In the genomic region with DNA sequence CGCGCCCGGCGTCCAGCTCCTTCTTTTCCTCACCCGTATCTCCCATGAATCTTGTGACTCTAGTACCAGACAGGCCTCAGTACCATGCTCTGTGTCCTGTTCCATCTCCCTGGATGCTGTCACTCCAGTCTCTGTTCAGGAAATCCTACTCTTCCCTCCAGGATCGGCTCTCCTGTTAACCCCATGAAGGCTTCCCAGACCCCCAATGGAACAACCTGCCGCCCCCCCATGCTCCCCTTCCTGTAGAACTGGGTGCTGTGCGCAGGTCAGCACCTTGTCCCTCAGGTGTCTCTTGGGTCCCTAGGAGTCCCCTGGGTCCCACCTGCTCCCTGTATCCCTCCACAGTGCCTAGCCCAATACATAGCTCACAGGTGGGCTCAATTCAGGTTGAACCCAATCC, we compare ENCODE assay signal across 21 cellular contexts. TPM values are rescaled to one million over a fixed set of nuclear protein-coding genes. Genes with fewer than 3 reads are reported as not detected.
A peak's percentile ranks its signal among the peaks of the same experiment; 100 is the strongest.
DNase-seq lines count a peak whose midpoint lies in the region; FAIRE-seq and TF ChIP-seq lines count a peak whose summit lies in the region.
"Had no signal": no experiment of that assay in that cellular context is flagged by ENCODE, and none has a peak within 500 bp of the region (broad histone marks: within the 10 kb centered on the region; RNA-seq: fewer than 3 reads in every experiment).

No MANE protein-coding gene starts in this region.

- FAIRE-seq in H1 (lab: Jason Lieb, UNC), result no peak
- FAIRE-seq: A549, D721Med had no signal

- H3K27ac ChIP-seq in BLaER1 treated with 17β-estradiol and CSF1 and Interleukin-3, amounts not matched to agents 10 nM and 100 nM, result no peak overlapping the region
- no peak overlapping the region for H3K27ac ChIP-seq in H1 (ENCODE audit: low read depth, low read length)
- H3K27ac ChIP-seq: A549, KMS-11, SJSA1 had no signal

- no peak overlapping the region for H3K9ac ChIP-seq in BLaER1 treated with 17β-estradiol and CSF1 and Interleukin-3, amounts not matched to agents 10 nM and 100 nM
- H3K9ac ChIP-seq in Loucy (ENCODE audit: low read depth, low read length, poor library complexity, severe bottlenecking), result no peak overlapping the region
- no peak overlapping the region for H3K9ac ChIP-seq in H1 (replicated peaks in 1 of 4; ENCODE audit: extremely low read depth in 1 of 4, low read depth in 3 of 4, low read length in 3 of 4)
- H3K9ac ChIP-seq: KMS-11 had no signal

- H2BK120ac ChIP-seq in H1 (replicated peaks; ENCODE audit: low read depth, low read length), result peak overlapping the region; percentile 57

- 84% methylated on average over 4 of the region's 8 CpGs; no CpG with 5 or more reads in 1 of the 2 experiments for WGBS in H1 (ENCODE audit: extremely low coverage in 1 of 2, insufficient coverage in 1 of 2, insufficient read length in 1 of 2, insufficient replicate concordance in 2 of 2, low coverage in 1 of 2, low lambda C conversion rate in 2 of 2, missing lambda C conversion rate in 1 of 2), 2 experiments

- H3K23ac ChIP-seq in H1 (ENCODE audit: insufficient read length), result no peak overlapping the region

- no peaks in the 10 kb centered on the region for H3K36me3 ChIP-seq in BLaER1 treated with 17β-estradiol and CSF1 and Interleukin-3, amounts not matched to agents 10 nM and 100 nM
- no peaks in the 10 kb centered on the region for H3K36me3 ChIP-seq in Loucy (ENCODE audit: insufficient read depth, low read length)
- H3K36me3 ChIP-seq in H1 (ENCODE audit: control insufficient read depth in 2 of 4, insufficient read depth in 4 of 4, low read length in 3 of 4), result no peaks in the 10 kb centered on the region
- H3K36me3 ChIP-seq: SJSA1 had no signal

- H3K56ac ChIP-seq in H1 (replicated peaks; ENCODE audit: insufficient read length, low read depth, low read length), result no peak overlapping the region

- TF ChIP-seq RAD21 in H1 (IDR thresholded peaks at IDR 0.05 in 1 of 2, conservative IDR thresholded peaks at IDR 0.05 in 1 of 2; ENCODE audit: low read depth in 2 of 2, low read length in 2 of 2), result no peak

- POLR2A ChIA-PET in H1 (lab: Charles Lee; ENCODE audit: partially characterized antibody), result interaction anchor here (0.7 to 3.0 kb wide), 4 partner anchors 8 to 41 kb away, joined by 3 to 19 read pairs (median 3); partner anchors contain the start of gene MYCN

- peak overlapping the region; percentile 82; the same call in 1 of the 2 replicates for H2BK5ac ChIP-seq in H1 (ENCODE audit: low read depth, low read length)

- DNase-seq in H1 (ENCODE audit: low read depth in 1 of 2, low spot score in 2 of 2), result no peak
- no peak for DNase-seq in progenitor cell of endocrine pancreas (ENCODE audit: low spot score, unreplicated experiment)
- DNase-seq in H4 (ENCODE audit: low spot score), result no peak
- DNase-seq in foreskin fibroblast, result no peak
- no peak for DNase-seq in NCI-H187 (lab: John Stamatoyannopoulos, UW)
- DNase-seq: HCEC 1CT, NCI-H1092, NCI-H1417 treated with DMSO at 0.1 percent for 48 hours, NCI-H1694 treated with DMSO at 0.1 percent for 48 hours, NCI-H2081 treated with DMSO at 0.1 percent for 48 hours, NCI-H2171, NCI-H345, NCI-H774 had no signal

- H3K27ac Mint-ChIP-seq in progenitor cell of endocrine pancreas, result peak overlapping the region; percentile 47
- H3K27ac Mint-ChIP-seq: IgD-negative memory B cell had no signal

- no peak overlapping the region for H2BK15ac ChIP-seq in H1 (ENCODE audit: low read length)

- peaks cover 7% of the 10 kb centered on the region for H3K4me1 Mint-ChIP-seq in progenitor cell of endocrine pancreas (ENCODE audit: low read depth)
- H3K4me1 Mint-ChIP-seq: IgD-negative memory B cell had no signal

- H3K18ac ChIP-seq in H1 (ENCODE audit: extremely low read depth, low read length), result peak overlapping the region; percentile 38; the same call in 1 of the 2 replicates

- no peak overlapping the region for H2AFZ ChIP-seq in Loucy (ENCODE audit: low read length)
- H2AFZ ChIP-seq in H1 (ENCODE audit: low read length), result no peak overlapping the region

- H3K27me3 Mint-ChIP-seq in progenitor cell of endocrine pancreas, result no peaks in the 10 kb centered on the region
- H3K27me3 Mint-ChIP-seq: IgD-negative memory B cell had no signal

- no peak for TF ChIP-seq EP300 in H1 (IDR thresholded peaks at IDR 0.05; ENCODE audit: borderline replicate concordance in 1 of 2, low read depth in 2 of 2, low read length in 2 of 2)

- no peaks in the 10 kb centered on the region for H3K79me1 ChIP-seq in H1 (ENCODE audit: low read depth, low read length)

- H4K8ac ChIP-seq in H1 (ENCODE audit: extremely low read depth, insufficient read depth, low read length), result no peak overlapping the region

- H2AK5ac ChIP-seq in H1 (ENCODE audit: low read depth, low read length), result peak overlapping the region; percentile 47; the same call in 1 of the 2 replicates

- peak overlapping the region; percentile 72; the same call in 1 of the 2 replicates for H2BK12ac ChIP-seq in H1 (ENCODE audit: low read depth, low read length)

- H3K23me2 ChIP-seq in H1 (ENCODE audit: low read depth, low read length), result peaks cover 9% of the 10 kb centered on the region; the same call in 1 of the 2 replicates

- H3K9me3 ChIP-seq in BLaER1 treated with 17β-estradiol and CSF1 and Interleukin-3, amounts not matched to agents 10 nM and 100 nM (replicated peaks in 1 of 11), result no peaks in the 10 kb centered on the region; a peak in 1 of 22 replicates
- H3K9me3 ChIP-seq in Loucy (ENCODE audit: insufficient read depth, low read depth, low read length) (no peaks in the 10 kb centered on the region), H1 (ENCODE audit: insufficient read depth in 2 of 2, low read depth in 1 of 2, low read length in 1 of 2) (no peaks in the 10 kb centered on the region)
- H3K9me3 ChIP-seq: A549, SJSA1 had no signal

- peak overlapping the region in 7 of 11 experiments; percentile 61 to 85 (median 78); a peak in 14 of 22 replicates for H3K4me2 ChIP-seq in BLaER1 treated with 17β-estradiol and CSF1 and Interleukin-3, amounts not matched to agents 10 nM and 100 nM
- peak overlapping the region; percentile 60 for H3K4me2 ChIP-seq in Loucy (ENCODE audit: low read depth, low read length, poor library complexity, severe bottlenecking)
- H3K4me2 ChIP-seq in H1 (ENCODE audit: insufficient read depth in 1 of 2, low read depth in 2 of 2, low read length in 2 of 2), result no peak overlapping the region
- H3K4me2 ChIP-seq: A549, KMS-11 had no signal

- no peak overlapping the region for H4K5ac ChIP-seq in H1 (ENCODE audit: insufficient read length, low read depth, low read length)

- TF ChIP-seq CTCF in Loucy (conservative IDR thresholded peaks at IDR 0.05; ENCODE audit: low read length), result no peak
- TF ChIP-seq CTCF in H1 (IDR thresholded peaks at IDR 0.05; ENCODE audit: control extremely low read depth in 1 of 3, insufficient read depth in 1 of 3, low read depth in 1 of 3, low read length in 3 of 3), result no peak
- TF ChIP-seq CTCF in progenitor cell of endocrine pancreas (IDR thresholded peaks at IDR 0.05; ENCODE audit: unreplicated experiment), result no peak
- no peak for TF ChIP-seq CTCF in foreskin fibroblast (IDR thresholded peaks at IDR 0.05; ENCODE audit: low read depth, low read length)

- H4K20me1 ChIP-seq in BLaER1 treated with 17β-estradiol and CSF1 and Interleukin-3, amounts not matched to agents 10 nM and 100 nM, result no peaks in the 10 kb centered on the region
- H4K20me1 ChIP-seq in Loucy (ENCODE audit: insufficient read depth, low read length, poor library complexity, severe bottlenecking) (no peaks in the 10 kb centered on the region), H1 (replicated peaks in 1 of 2; ENCODE audit: control insufficient read depth in 1 of 2, insufficient read depth in 2 of 2, low read length in 2 of 2) (peaks cover 0 to 2% of the 10 kb centered on the region in 2 experiments)

- no peak overlapping the region for H3K14ac ChIP-seq in H1 (ENCODE audit: insufficient read length)

- no peaks in the 10 kb centered on the region for H3K9me2 ChIP-seq in Loucy (replicated peaks; ENCODE audit: low read depth, low read length)

- peak overlapping the region; percentile 27 for H3K4ac ChIP-seq in H1 (replicated peaks; ENCODE audit: insufficient read length, low read depth, low read length)

- H3K4me3 ChIP-seq in BLaER1 treated with 17β-estradiol and CSF1 and Interleukin-3, amounts not matched to agents 10 nM and 100 nM, result no peak overlapping the region
- peak overlapping the region; percentile 52 for H3K4me3 ChIP-seq in Loucy (ENCODE audit: low read length, poor library complexity, severe bottlenecking)
- no peak overlapping the region for H3K4me3 ChIP-seq in H1 (ENCODE audit: extremely low read depth in 1 of 4, insufficient read depth in 2 of 4, low read depth in 3 of 4, low read length in 4 of 4)
- no peak overlapping the region for H3K4me3 ChIP-seq in foreskin fibroblast (ENCODE audit: low read depth in 1 of 2, low read length in 2 of 2)
- H3K4me3 ChIP-seq: A549, SJSA1 had no signal

- no peaks in the 10 kb centered on the region for H3F3A ChIP-seq in Loucy (ENCODE audit: low read depth)

- no peak for TF ChIP-seq POLR2A in H1 (IDR thresholded peaks at IDR 0.05; ENCODE audit: control extremely low read depth in 1 of 2, low read depth in 2 of 2, low read length in 2 of 2)

- no peak overlapping the region for H3K4me3 Mint-ChIP-seq in progenitor cell of endocrine pancreas (ENCODE audit: low read depth)
- H3K4me3 Mint-ChIP-seq: IgD-negative memory B cell had no signal

- CTCF ChIA-PET in H1 (lab: Charles Lee; ENCODE audit: partially characterized antibody), result interaction anchor here (0.6 to 3.1 kb wide), 12 partner anchors 13 to 184 kb away, joined by 3 to 11 read pairs (median 3); no protein-coding TSS in a partner anchor

- H3K79me2 ChIP-seq in Loucy (ENCODE audit: insufficient read depth, low read length), result no peaks in the 10 kb centered on the region
- no peaks in the 10 kb centered on the region for H3K79me2 ChIP-seq in H1 (ENCODE audit: control insufficient read depth in 1 of 2, insufficient read depth in 2 of 2, low read length in 2 of 2)

- H3K27me3 ChIP-seq in BLaER1 treated with 17β-estradiol and CSF1 and Interleukin-3, amounts not matched to agents 10 nM and 100 nM, result no peaks in the 10 kb centered on the region
- no peaks in the 10 kb centered on the region for H3K27me3 ChIP-seq in Loucy (ENCODE audit: insufficient read depth, low read length, poor library complexity, severe bottlenecking)
- peaks cover 0 to 1% (median 0%) of the 10 kb centered on the region in 4 experiments; a peak in 2 of 7 replicates for H3K27me3 ChIP-seq in H1 (replicated peaks in 1 of 4; ENCODE audit: control insufficient read depth in 3 of 4, extremely low read depth in 1 of 4, insufficient read depth in 3 of 4, low read length in 3 of 4)
- H3K27me3 ChIP-seq: SJSA1 had no signal

- peak overlapping the region; percentile 58 for H4K91ac ChIP-seq in H1 (replicated peaks; ENCODE audit: insufficient read length, low read length)

- H3K36me3 Mint-ChIP-seq in progenitor cell of endocrine pancreas (ENCODE audit: insufficient read depth), result no peaks in the 10 kb centered on the region
- H3K36me3 Mint-ChIP-seq: IgD-negative memory B cell had no signal

- peaks cover 10 to 37% (median 34%) of the 10 kb centered on the region in 10 experiments for H3K4me1 ChIP-seq in BLaER1 treated with 17β-estradiol and CSF1 and Interleukin-3, amounts not matched to agents 10 nM and 100 nM
- H3K4me1 ChIP-seq in Loucy (ENCODE audit: insufficient read depth, low read length, poor library complexity, severe bottlenecking), result peaks cover 27% of the 10 kb centered on the region
- peaks cover 3 to 17% (median 13%) of the 10 kb centered on the region in 4 experiments; a peak in 5 of 7 replicates for H3K4me1 ChIP-seq in H1 (replicated peaks in 1 of 4; ENCODE audit: control insufficient read depth in 3 of 4, insufficient read depth in 4 of 4, low read length in 3 of 4)
- H3K4me1 ChIP-seq: A549, SJSA1 had no signal

- H2BK20ac ChIP-seq in H1 (ENCODE audit: low read length), result peak overlapping the region; percentile 49; the same call in 1 of the 2 replicates

- no peaks in the 10 kb centered on the region for H3K9me3 Mint-ChIP-seq in progenitor cell of endocrine pancreas (ENCODE audit: low read depth)

RNA-seq across cellular contexts. Expression of gene MYCN, which starts 41.3 kb away (rescaled TPM):
- 137 and 142 TPM in 2 replicates for total RNA-seq in H1 (2021; fragmentation: NEBNext Ultra II Directional; extraction: Animal tissue kit (Norgen Biotek cat#: 25700))
- polyA plus RNA-seq in H1 (2011; rRNA removed), result 87.8 and 100 TPM in 2 replicates
- polyA plus RNA-seq in H1 (2011; cell fraction: cytosol; rRNA removed), result 90.7 TPM
- polyA plus RNA-seq in H1 (2011; cell fraction: nucleus; rRNA removed), result 82.0 TPM
- 85.1 to 103 TPM (median 94.3 TPM) in 4 replicates for polyA plus RNA-seq in H1 (2012, experiment 1 of 2)
- 144 TPM for polyA plus RNA-seq in H1 (2012, experiment 2 of 2)
- 90.2 TPM for polyA plus RNA-seq in H1 (2013, experiment 1 of 2)
- 86.8 TPM for polyA plus RNA-seq in H1 (2013, experiment 2 of 2)
- 51.6 and 92.6 TPM in 2 replicates for polyA minus RNA-seq in H1 (2011; rRNA and poly(A)+ RNA removed)
- 57.2 TPM for polyA minus RNA-seq in H1 (2011; cell fraction: cytosol; rRNA and poly(A)+ RNA removed)
- polyA minus RNA-seq in H1 (2011; cell fraction: nucleus; rRNA and poly(A)+ RNA removed), result 35.0 TPM
- 15.5 and 17.6 TPM in 2 replicates for total RNA-seq in progenitor cell of endocrine pancreas
- total RNA-seq in H4 (2014; rRNA removed; shearing (Covaris generic)), result 0.66 TPM in 1 of 2 replicates, not detected in the other
- total RNA-seq: T-helper 1 cell treated with Interleukin-12 subunit alpha and Interleukin-12 subunit beta and Interleukin-4 antibody, amounts not matched to agents 30 ng/mL and 1 ng/mL, for 36 hours had no signal
- polyA plus RNA-seq: A549, IgD-negative memory B cell had no signal

Comparison
In these comparisons a context has a peak if more than half of its experiments do, and no peak if none do; other contexts are left out.
1. H3K4me2 ChIP-seq: peak in BLaER1 treated with 17β-estradiol and CSF1 and Interleukin-3, amounts not matched to agents 10 nM and 100 nM (7 of 11) and Loucy (single experiment); none in H1 (0 of 2).